ENCODE assay signal across 1 cellular context in the genomic region with DNA sequence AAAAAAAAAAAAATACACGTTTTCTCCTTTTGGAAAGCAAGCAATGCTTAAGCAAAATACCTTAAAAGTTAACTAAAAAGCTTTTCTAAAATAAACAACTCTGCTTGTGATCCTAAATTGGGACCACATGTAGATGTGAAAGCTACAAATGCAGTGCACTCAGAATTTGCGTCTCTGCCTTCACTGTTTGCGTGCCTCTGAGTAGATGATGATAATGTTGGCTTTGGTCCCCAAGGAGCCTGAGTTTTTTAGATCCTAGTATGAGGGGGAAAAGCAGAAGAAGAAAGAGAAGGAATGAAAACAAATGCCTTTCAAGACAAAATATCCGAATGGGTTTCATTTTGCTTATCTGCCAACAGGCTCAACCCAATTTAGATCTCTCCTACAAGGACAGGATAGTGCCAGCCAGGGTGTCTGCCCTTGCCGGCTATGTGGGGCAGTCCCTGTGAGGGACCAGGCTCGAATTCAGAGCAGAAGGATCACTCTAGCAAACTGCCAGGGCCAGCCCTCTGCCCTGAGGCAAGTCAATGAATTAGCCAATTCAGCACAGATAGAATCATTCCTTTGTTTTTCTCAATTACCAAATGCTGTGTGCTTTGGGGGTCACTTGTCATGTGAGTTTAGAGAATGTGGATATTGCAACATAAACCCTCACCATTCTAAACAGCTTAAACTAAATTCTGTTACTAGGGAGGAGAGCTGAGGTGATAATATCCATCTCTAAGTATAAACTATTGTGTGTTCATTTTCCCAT.
TF ChIP-seq lines count a peak whose summit lies in the region.

No MANE protein-coding gene starts in this region.

TF ChIP-seq in GM23338, 12 proteins besides CTCF, POLR2A, EP300 and RAD21 (continued from another document):
- TF ChIP-seq ZNF462 (CRISPR knock-in tag; IDR thresholded peaks at IDR 0.05) (no peak), CREB1 (CRISPR knock-in tag; IDR thresholded peaks at IDR 0.05; ENCODE audit: low read depth) (no peak), EZH2 (IDR thresholded peaks at IDR 0.05; ENCODE audit: low read depth, unreplicated experiment) (no peak), EZH2phosphoT487 (IDR thresholded peaks at IDR 0.05; ENCODE audit: unreplicated experiment) (no peak), NANOG (IDR thresholded peaks at IDR 0.05; ENCODE audit: borderline replicate concordance) (no peak), ZNF114 (CRISPR knock-in tag; IDR thresholded peaks at IDR 0.05) (no peak), ZNF331 (CRISPR knock-in tag; IDR thresholded peaks at IDR 0.05; ENCODE audit: low read depth) (no peak), STAT1 (IDR thresholded peaks at IDR 0.05; ENCODE audit: unreplicated experiment) (no peak), POLR2AphosphoS5 (IDR thresholded peaks at IDR 0.05; ENCODE audit: low read depth) (no peak)
- TF ChIP-seq, protein P1, sequence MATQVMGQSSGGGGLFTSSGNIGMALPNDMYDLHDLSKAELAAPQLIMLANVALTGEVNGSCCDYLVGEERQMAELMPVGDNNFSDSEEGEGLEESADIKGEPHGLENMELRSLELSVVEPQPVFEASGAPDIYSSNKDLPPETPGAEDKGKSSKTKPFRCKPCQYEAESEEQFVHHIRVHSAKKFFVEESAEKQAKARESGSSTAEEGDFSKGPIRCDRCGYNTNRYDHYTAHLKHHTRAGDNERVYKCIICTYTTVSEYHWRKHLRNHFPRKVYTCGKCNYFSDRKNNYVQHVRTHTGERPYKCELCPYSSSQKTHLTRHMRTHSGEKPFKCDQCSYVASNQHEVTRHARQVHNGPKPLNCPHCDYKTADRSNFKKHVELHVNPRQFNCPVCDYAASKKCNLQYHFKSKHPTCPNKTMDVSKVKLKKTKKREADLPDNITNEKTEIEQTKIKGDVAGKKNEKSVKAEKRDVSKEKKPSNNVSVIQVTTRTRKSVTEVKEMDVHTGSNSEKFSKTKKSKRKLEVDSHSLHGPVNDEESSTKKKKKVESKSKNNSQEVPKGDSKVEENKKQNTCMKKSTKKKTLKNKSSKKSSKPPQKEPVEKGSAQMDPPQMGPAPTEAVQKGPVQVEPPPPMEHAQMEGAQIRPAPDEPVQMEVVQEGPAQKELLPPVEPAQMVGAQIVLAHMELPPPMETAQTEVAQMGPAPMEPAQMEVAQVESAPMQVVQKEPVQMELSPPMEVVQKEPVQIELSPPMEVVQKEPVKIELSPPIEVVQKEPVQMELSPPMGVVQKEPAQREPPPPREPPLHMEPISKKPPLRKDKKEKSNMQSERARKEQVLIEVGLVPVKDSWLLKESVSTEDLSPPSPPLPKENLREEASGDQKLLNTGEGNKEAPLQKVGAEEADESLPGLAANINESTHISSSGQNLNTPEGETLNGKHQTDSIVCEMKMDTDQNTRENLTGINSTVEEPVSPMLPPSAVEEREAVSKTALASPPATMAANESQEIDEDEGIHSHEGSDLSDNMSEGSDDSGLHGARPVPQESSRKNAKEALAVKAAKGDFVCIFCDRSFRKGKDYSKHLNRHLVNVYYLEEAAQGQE (IDR thresholded peaks at IDR 0.05; ENCODE audit: unreplicated experiment), result no peak
